ENCODE assay signal across 1 cellular context in the genomic region with DNA sequence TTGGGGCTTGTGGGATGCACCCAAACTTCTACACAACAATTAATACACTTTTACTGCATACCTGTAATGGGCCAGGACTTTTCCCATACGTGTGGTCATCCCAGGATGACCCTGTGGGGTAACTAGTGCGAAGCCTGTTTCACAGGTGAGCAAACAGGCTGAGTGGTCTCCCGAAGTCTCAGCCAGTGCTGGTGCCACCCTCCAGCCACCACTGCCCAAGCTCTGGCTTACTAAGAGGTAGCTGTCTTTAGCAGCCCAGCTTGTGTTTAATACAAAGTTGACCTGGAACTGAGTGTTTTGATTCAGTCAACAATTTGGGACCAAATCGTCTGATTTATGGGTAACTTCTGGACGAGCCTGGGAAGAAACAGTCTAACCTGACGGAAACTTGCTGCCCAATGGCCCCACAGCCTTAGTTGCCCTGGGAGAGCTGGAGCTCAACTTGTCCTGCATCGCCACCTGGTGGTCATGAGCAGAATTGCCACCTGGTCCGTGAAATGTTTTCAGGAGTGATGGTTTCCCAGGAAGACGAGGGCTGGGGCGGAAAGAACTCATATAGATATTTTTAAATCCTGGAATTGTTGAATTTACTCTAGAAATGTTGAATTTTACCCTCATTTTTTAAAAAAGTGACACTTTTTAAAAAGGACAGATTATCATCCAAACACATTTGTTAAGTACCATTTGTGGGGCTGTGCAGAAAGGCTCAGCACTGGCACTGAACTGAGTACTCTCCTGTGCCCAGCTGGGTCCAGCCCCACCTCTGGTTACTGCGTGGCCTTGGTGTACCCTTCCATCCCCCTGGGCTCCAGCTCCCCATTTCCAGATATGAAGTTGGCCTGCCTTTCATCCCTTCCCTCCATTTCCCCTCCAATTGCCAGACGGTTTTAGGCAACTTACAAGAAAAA.
TF ChIP-seq lines count a peak whose summit lies in the region.

No MANE protein-coding gene starts in this region.

TF ChIP-seq in SK-N-SH, 30 proteins besides CTCF, POLR2A, EP300 and RAD21 (continued from another document):
- TF ChIP-seq GABPA (IDR thresholded peaks at IDR 0.05; ENCODE audit: low read depth), result no peak
